8 cellular contexts compared by ENCODE assay signal in genomic region chr19:14435320-14436050, GRCh38. TPM values are rescaled to one million over a fixed set of nuclear protein-coding genes. Genes with fewer than 3 reads are reported as not detected.
DNase-seq lines count a peak whose midpoint lies in the region; TF ChIP-seq lines count a peak whose summit lies in the region.

No MANE protein-coding gene starts in this region.

- peaks cover 0 to 44% (median 17%) of the 10 kb centered on the region in 11 experiments; a peak in 16 of 22 replicates for H4K20me1 ChIP-seq in BLaER1 treated with 17β-estradiol and CSF1 and Interleukin-3, amounts not matched to agents 10 nM and 100 nM

- peak overlapping the region; percentile 16 for H3K23ac ChIP-seq in neuronal stem cell (ENCODE audit: low read depth, low read length, poor library complexity)

- TF ChIP-seq POLR2A in Peyer's patch (IDR thresholded peaks at IDR 0.05) = no peak

- H2AK5ac ChIP-seq in neuronal stem cell (ENCODE audit: low read depth, low read length) = no peak overlapping the region

- H3K9me3 ChIP-seq in BLaER1 treated with 17β-estradiol and CSF1 and Interleukin-3, amounts not matched to agents 10 nM and 100 nM (replicated peaks in 1 of 11) = no peaks in the 10 kb centered on the region
- no peaks in the 10 kb centered on the region for H3K9me3 ChIP-seq in Peyer's patch
- no peaks in the 10 kb centered on the region for H3K9me3 ChIP-seq in endodermal cell (ENCODE audit: control insufficient read depth, low read length)
- no peaks in the 10 kb centered on the region for H3K9me3 ChIP-seq in neuronal stem cell (replicated peaks in 1 of 2; ENCODE audit: control insufficient read depth in 2 of 2, insufficient read depth in 1 of 2, low read depth in 1 of 2, low read length in 2 of 2)

- no peak overlapping the region for H2BK5ac ChIP-seq in neuronal stem cell (ENCODE audit: low read length)

- no peak overlapping the region for H4K8ac ChIP-seq in neuronal stem cell (ENCODE audit: low read depth, low read length)

- WGBS in endodermal cell (ENCODE audit: insufficient coverage in 1 of 2, insufficient read length in 1 of 2), 2 experiments = 86 to 91% methylated on average over 15 to 17 of the region's 17 CpGs
- no CpG with 5 or more reads among the region's 17 CpGs for WGBS in neuronal stem cell (ENCODE audit: extremely low coverage in 2 of 2, insufficient read length in 2 of 2, insufficient replicate concordance in 1 of 2), 2 donors

- no peaks in the 10 kb centered on the region for H3K9me3 Mint-ChIP-seq in endodermal cell

- peak overlapping the region in 9 of 11 experiments; percentile 25 to 97 (median 90); a peak in 11 of 22 replicates for H3K9ac ChIP-seq in BLaER1 treated with 17β-estradiol and CSF1 and Interleukin-3, amounts not matched to agents 10 nM and 100 nM
- H3K9ac ChIP-seq in endodermal cell (ENCODE audit: extremely low read depth, low read length, poor library complexity, severe bottlenecking) = no peak overlapping the region
- no peak overlapping the region for H3K9ac ChIP-seq in neuronal stem cell (ENCODE audit: low read depth, low read length, poor library complexity)

- H3K36me3 Mint-ChIP-seq in endodermal cell (ENCODE audit: low read depth) = no peaks in the 10 kb centered on the region

- H2BK15ac ChIP-seq in neuronal stem cell (ENCODE audit: low read length) = no peak overlapping the region

- H3K27me3 Mint-ChIP-seq in endodermal cell (ENCODE audit: insufficient read depth) = peaks cover 12% of the 10 kb centered on the region

- H3K18ac ChIP-seq in neuronal stem cell (ENCODE audit: low read length) = no peak overlapping the region

- peaks cover 55 to 81% (median 69%) of the 10 kb centered on the region in 10 experiments for H3K4me1 ChIP-seq in BLaER1 treated with 17β-estradiol and CSF1 and Interleukin-3, amounts not matched to agents 10 nM and 100 nM
- H3K4me1 ChIP-seq in Peyer's patch = peaks cover 0 to 42% (median 20%) of the 10 kb centered on the region in 4 donors
- no peaks in the 10 kb centered on the region for H3K4me1 ChIP-seq in endodermal cell (ENCODE audit: control insufficient read depth, insufficient read depth, low read length)
- H3K4me1 ChIP-seq in neuronal stem cell (ENCODE audit: control insufficient read depth in 2 of 2, insufficient read depth in 1 of 2, low read depth in 1 of 2, low read length in 2 of 2) = peaks cover 5 to 13% of the 10 kb centered on the region in 2 donors

- peak overlapping the region in 6 of 11 experiments; percentile 1 to 26 (median 20); a peak in 5 of 22 replicates for H3K27ac ChIP-seq in BLaER1 treated with 17β-estradiol and CSF1 and Interleukin-3, amounts not matched to agents 10 nM and 100 nM
- peak overlapping the region; percentile 69 to 94 (median 81) for H3K27ac ChIP-seq in Peyer's patch
- H3K27ac ChIP-seq in endodermal cell (ENCODE audit: low read depth, low read length) = no peak overlapping the region
- no peak overlapping the region for H3K27ac ChIP-seq in neuronal stem cell (replicated peaks; ENCODE audit: low read length)

- H3K4me2 ChIP-seq in BLaER1 treated with 17β-estradiol and CSF1 and Interleukin-3, amounts not matched to agents 10 nM and 100 nM = peak overlapping the region; percentile 91 to 99 (median 97)
- no peak overlapping the region for H3K4me2 ChIP-seq in neuronal stem cell (ENCODE audit: insufficient read depth, low read length, poor library complexity, severe bottlenecking)

- TF ChIP-seq CTCF in Peyer's patch (IDR thresholded peaks at IDR 0.05) (no peak), endodermal cell (conservative IDR thresholded peaks at IDR 0.05) (no peak), GM13976 (IDR thresholded peaks at IDR 0.05; ENCODE audit: borderline replicate concordance, control extremely low read depth, extremely low read depth, insufficient read depth, missing control alignments) (no peak)

- H3K4me1 Mint-ChIP-seq in endodermal cell = peaks cover 6% of the 10 kb centered on the region

- H3K4ac ChIP-seq in neuronal stem cell (ENCODE audit: low read length) = no peak overlapping the region

- H4K91ac ChIP-seq in neuronal stem cell (ENCODE audit: low read depth, low read length, poor library complexity) = no peak overlapping the region

- H3K4me3 ChIP-seq in BLaER1 treated with 17β-estradiol and CSF1 and Interleukin-3, amounts not matched to agents 10 nM and 100 nM = peak overlapping the region in 2 of 10 experiments; percentile 94 to 99; a peak in 1 of 20 replicates
- peak overlapping the region in 1 of 4 donors; percentile 9 for H3K4me3 ChIP-seq in Peyer's patch
- H3K4me3 ChIP-seq in endodermal cell (ENCODE audit: low read length) = no peak overlapping the region
- H3K4me3 ChIP-seq in neuronal stem cell (ENCODE audit: low read length in 2 of 2) = no peak overlapping the region

- H3K4me3 Mint-ChIP-seq in endodermal cell = peak overlapping the region; percentile 60

- DNase-seq in Peyer's patch (no peak), endodermal cell (no peak), neuronal stem cell (ENCODE audit: low spot score) (no peak), NCI-H2196 (lab: John Stamatoyannopoulos, UW; ENCODE audit: unreplicated experiment) (no peak), amniotic stem cell (lab: John Stamatoyannopoulos, UW) (no peak), Ammon's horn (ENCODE audit: low spot score) (no peak), GM13976 (ENCODE audit: low spot score) (no peak)

- no peak overlapping the region for H2AFZ ChIP-seq in neuronal stem cell (ENCODE audit: low read length)

- peaks cover 0 to 25% (median 14%) of the 10 kb centered on the region in 11 experiments; a peak in 13 of 22 replicates for H3K36me3 ChIP-seq in BLaER1 treated with 17β-estradiol and CSF1 and Interleukin-3, amounts not matched to agents 10 nM and 100 nM
- H3K36me3 ChIP-seq in Peyer's patch (no peaks in the 10 kb centered on the region), endodermal cell (ENCODE audit: control insufficient read depth, insufficient read depth, low read length) (peaks cover 8% of the 10 kb centered on the region), neuronal stem cell (replicated peaks in 1 of 2; ENCODE audit: control insufficient read depth in 2 of 2, insufficient read depth in 2 of 2, low read length in 2 of 2) (peaks cover 0 to 12% of the 10 kb centered on the region in 2 donors)

- peaks cover 18% of the 10 kb centered on the region for H3K79me1 ChIP-seq in neuronal stem cell (ENCODE audit: low read depth, low read length)

- no peak overlapping the region for H2BK12ac ChIP-seq in neuronal stem cell (ENCODE audit: low read length)

- no peak overlapping the region for H3K27ac Mint-ChIP-seq in endodermal cell

- no peak overlapping the region for H3K14ac ChIP-seq in neuronal stem cell (ENCODE audit: low read length)

- no peak overlapping the region for H2BK120ac ChIP-seq in neuronal stem cell (ENCODE audit: low read depth, low read length)

- no peaks in the 10 kb centered on the region for H3K27me3 ChIP-seq in BLaER1 treated with 17β-estradiol and CSF1 and Interleukin-3, amounts not matched to agents 10 nM and 100 nM
- H3K27me3 ChIP-seq in Peyer's patch = no peaks in the 10 kb centered on the region
- no peaks in the 10 kb centered on the region for H3K27me3 ChIP-seq in endodermal cell (ENCODE audit: control insufficient read depth, insufficient read depth, low read length, poor library complexity, severe bottlenecking)
- no peaks in the 10 kb centered on the region for H3K27me3 ChIP-seq in neuronal stem cell (ENCODE audit: control insufficient read depth in 3 of 3, insufficient read depth in 3 of 3, low read depth in 1 of 3, low read length in 3 of 3)

- in situ Hi-C loops in GM13976 (cut with MboI; ENCODE audit: low sequenced_read_pairs, unreplicated experiment) = no loop called here

RNA-seq across cellular contexts. Expression of gene PKN1, which starts 2.4 kb away (rescaled TPM):
- total RNA-seq in Peyer's patch (100 to 1,000 TPM in 1 of 4 donors, 10 to 100 TPM in 3; 13.1 to 140 (median 28.2) TPM), endodermal cell (100 to 1,000 TPM; 103 to 141 TPM)
- 89.7 TPM for polyA plus RNA-seq in endodermal cell (2013, experiment 1 of 2)
- 76.1 TPM for polyA plus RNA-seq in endodermal cell (2013, experiment 2 of 2)
- 70.0 TPM for polyA plus RNA-seq in neuronal stem cell (2013, experiment 1 of 2)
- polyA plus RNA-seq in neuronal stem cell (2013, experiment 2 of 2) = 68.8 TPM

RNA-seq across cellular contexts. Expression of gene DDX39A, which starts 16.3 kb away (rescaled TPM):
- total RNA-seq in Peyer's patch (100 to 1,000 TPM in 3 of 4 donors, 10 to 100 TPM in 1; 52.5 to 283 (median 115) TPM), endodermal cell (10 to 100 TPM; 82.5 to 86.1 TPM)
- polyA plus RNA-seq in endodermal cell (2013, experiment 1 of 2) = 96.1 TPM
- 90.8 TPM for polyA plus RNA-seq in endodermal cell (2013, experiment 2 of 2)
- polyA plus RNA-seq in neuronal stem cell (2013, experiment 1 of 2) = 75.6 TPM
- polyA plus RNA-seq in neuronal stem cell (2013, experiment 2 of 2) = 76.2 TPM

RNA-seq across cellular contexts. Expression of gene PTGER1, which starts 39.7 kb away (rescaled TPM):
- total RNA-seq in Peyer's patch (not detected), endodermal cell (1 to 10 TPM in 1 of 2 donors, under 1 TPM in 1; 0.81 to 1.0 TPM)
- not detected for polyA plus RNA-seq in endodermal cell (2013, experiment 1 of 2)
- polyA plus RNA-seq in endodermal cell (2013, experiment 2 of 2) = 0.37 TPM
- polyA plus RNA-seq in neuronal stem cell (2013, experiment 1 of 2) = 0.26 TPM
- polyA plus RNA-seq in neuronal stem cell (2013, experiment 2 of 2) = 0.29 TPM

RNA-seq across cellular contexts. Expression of gene ADGRE5, which starts 54.2 kb away (rescaled TPM):
- total RNA-seq in Peyer's patch (100 to 1,000 TPM in 2 of 4 donors, 10 to 100 TPM in 2; 70.6 to 159 (median 110) TPM), endodermal cell (1 to 10 TPM in 1 of 2 donors, under 1 TPM in 1; 0.60 to 1.2 TPM)
- 2.8 TPM for polyA plus RNA-seq in endodermal cell (2013, experiment 1 of 2)
- 2.3 TPM for polyA plus RNA-seq in endodermal cell (2013, experiment 2 of 2)
- 0.74 TPM for polyA plus RNA-seq in neuronal stem cell (2013, experiment 1 of 2)
- polyA plus RNA-seq in neuronal stem cell (2013, experiment 2 of 2) = 0.72 TPM

Comparison
In these comparisons a context has a peak if more than half of its experiments do, and no peak if none do; other contexts are left out.
1. H3K27ac ChIP-seq: peak in BLaER1 treated with 17β-estradiol and CSF1 and Interleukin-3, amounts not matched to agents 10 nM and 100 nM (6 of 11) and Peyer's patch (4 of 4); none in endodermal cell (single experiment) and neuronal stem cell (single experiment).
2. H3K9ac ChIP-seq: peak in BLaER1 treated with 17β-estradiol and CSF1 and Interleukin-3, amounts not matched to agents 10 nM and 100 nM (9 of 11); none in endodermal cell (single experiment) and neuronal stem cell (single experiment).